23 cellular contexts compared by ENCODE assay signal in the genomic region with DNA sequence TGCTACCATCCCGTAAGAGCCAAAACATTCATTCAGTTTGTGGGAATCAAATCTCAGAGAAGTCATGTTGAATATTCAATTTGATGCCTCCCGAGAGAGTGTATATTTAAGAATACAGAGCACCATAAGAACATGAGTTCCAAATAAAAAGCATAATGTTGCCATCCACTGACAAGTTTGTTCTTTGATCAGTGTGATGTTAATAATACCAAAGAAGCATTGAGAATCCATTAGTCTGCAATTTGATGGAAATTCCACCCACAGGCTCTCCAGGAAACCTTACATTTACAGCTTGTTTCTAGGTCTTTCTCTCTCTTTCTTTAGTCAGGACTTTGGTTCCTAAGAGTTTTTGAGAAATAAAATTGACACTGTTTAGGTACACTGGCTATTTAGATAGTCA.
DNase-seq lines count a peak whose midpoint lies in the region; ATAC-seq and TF ChIP-seq lines count a peak whose summit lies in the region.
"Had no signal": no experiment of that assay in that cellular context is flagged by ENCODE, and none has a peak within 500 bp of the region (broad histone marks: within the 10 kb centered on the region; RNA-seq: fewer than 3 reads in every experiment).

No MANE protein-coding gene starts in this region.

- H3K27me3 Mint-ChIP-seq in neural progenitor cell (ENCODE audit: insufficient read depth, low read depth) (no peaks in the 10 kb centered on the region), mesothelial cell of epicardium (ENCODE audit: low read depth) (no peaks in the 10 kb centered on the region)
- peaks cover 9% of the 10 kb centered on the region for H3K27me3 Mint-ChIP-seq in activated CD8-positive, alpha-beta T cell treated with anti-CD3 and anti-CD28 coated beads, Interleukin-2, amount 10 ng/mL, durations not matched to agents 7 days and 5 days (ENCODE audit: low read depth)
- H3K27me3 Mint-ChIP-seq: B cell had no signal

- H3K36me3 Mint-ChIP-seq in neural progenitor cell (peaks cover 22% of the 10 kb centered on the region), mesothelial cell of epicardium (no peaks in the 10 kb centered on the region)
- no peaks in the 10 kb centered on the region for H3K36me3 Mint-ChIP-seq in activated CD8-positive, alpha-beta T cell treated with anti-CD3 and anti-CD28 coated beads, Interleukin-2, amount 10 ng/mL, durations not matched to agents 7 days and 5 days (ENCODE audit: low read depth)
- H3K36me3 Mint-ChIP-seq: CD8-positive, alpha-beta T cell had no signal

- CTCF ChIA-PET in activated CD8-positive, alpha-beta T cell treated with anti-CD3 and anti-CD28 coated beads, Interleukin-2, amount 10 ng/mL, durations not matched to agents 7 days and 5 days (lab: Charles Lee), result no interaction called here

- H3F3A ChIP-seq in neural cell (ENCODE audit: insufficient read depth, low read length, poor library complexity, severe bottlenecking), result no peaks in the 10 kb centered on the region
- no peaks in the 10 kb centered on the region for H3F3A ChIP-seq in neural progenitor cell (ENCODE audit: low read depth)

- intact Hi-C loops in sigmoid colon (cut with DNase I), result no loop called here

- 97 to 100% methylated on average over 2 of the region's 2 CpGs for WGBS in ectodermal cell, 2 experiments
- WGBS in sigmoid colon, 2 donors, result 83 to 95% methylated on average over 2 of the region's 2 CpGs

- H3K27ac ChIP-seq in ectodermal cell (ENCODE audit: insufficient read depth, low read depth, low read length, poor library complexity, severe bottlenecking), result peak overlapping the region; percentile 87
- peak overlapping the region; percentile 25 for H3K27ac ChIP-seq in neural cell (ENCODE audit: low read length)
- H3K27ac ChIP-seq in neural progenitor cell, result no peak overlapping the region
- H3K27ac ChIP-seq in sigmoid colon, result no peak overlapping the region
- H3K27ac ChIP-seq: BLaER1 treated with 17β-estradiol and CSF1 and Interleukin-3, amounts not matched to agents 10 nM and 100 nM; C4-2B had no signal

- H3K27me3 ChIP-seq in ectodermal cell (ENCODE audit: control insufficient read depth, insufficient read depth, low read length, poor library complexity, severe bottlenecking) (no peaks in the 10 kb centered on the region), neural cell (ENCODE audit: insufficient read depth, low read depth, low read length) (no peaks in the 10 kb centered on the region), neural progenitor cell (no peaks in the 10 kb centered on the region), sigmoid colon (no peaks in the 10 kb centered on the region)
- H3K27me3 ChIP-seq: BLaER1 treated with 17β-estradiol and CSF1 and Interleukin-3, amounts not matched to agents 10 nM and 100 nM had no signal

- H3K4me1 Mint-ChIP-seq in neural progenitor cell (peaks cover 39% of the 10 kb centered on the region), mesothelial cell of epicardium (no peaks in the 10 kb centered on the region)
- H3K4me1 Mint-ChIP-seq in activated CD8-positive, alpha-beta T cell treated with anti-CD3 and anti-CD28 coated beads, Interleukin-2, amount 10 ng/mL, durations not matched to agents 7 days and 5 days (ENCODE audit: low read depth), result no peaks in the 10 kb centered on the region
- H3K4me1 Mint-ChIP-seq: B cell had no signal

- H4K20me1 ChIP-seq in neural cell (ENCODE audit: insufficient read depth) (no peaks in the 10 kb centered on the region), neural progenitor cell (ENCODE audit: low read depth) (no peaks in the 10 kb centered on the region)
- H4K20me1 ChIP-seq: BLaER1 treated with 17β-estradiol and CSF1 and Interleukin-3, amounts not matched to agents 10 nM and 100 nM had no signal

- peak; percentile 70 for TF ChIP-seq EP300 in neural cell (conservative IDR thresholded peaks at IDR 0.05; ENCODE audit: poor library complexity, severe bottlenecking)
- no peak for TF ChIP-seq EP300 in sigmoid colon (IDR thresholded peaks at IDR 0.05)

- H3K4me3 ChIP-seq in ectodermal cell (ENCODE audit: insufficient read depth, low read depth, low read length) (no peak overlapping the region), neural cell (ENCODE audit: low read length) (no peak overlapping the region), neural progenitor cell (no peak overlapping the region), sigmoid colon (no peak overlapping the region)
- H3K4me3 ChIP-seq: BLaER1 treated with 17β-estradiol and CSF1 and Interleukin-3, amounts not matched to agents 10 nM and 100 nM; GM12878 had no signal

- POLR2A ChIA-PET in activated CD8-positive, alpha-beta T cell treated with anti-CD3 and anti-CD28 coated beads, Interleukin-2, amount 10 ng/mL, durations not matched to agents 7 days and 5 days (lab: Charles Lee), result no interaction called here

- ATAC-seq in activated CD8-positive, alpha-beta T cell treated with anti-CD3 and anti-CD28 coated beads, Interleukin-2, amount 10 ng/mL, durations not matched to agents 7 days and 5 days, result no peak
- ATAC-seq in GM21737 (IDR thresholded peaks at IDR 0.05; ENCODE audit: unreplicated experiment), result no peak
- ATAC-seq: CD8-positive, alpha-beta T cell; GM12878 had no signal

- H3K9me3 Mint-ChIP-seq in neural progenitor cell (peaks cover 37% of the 10 kb centered on the region), mesothelial cell of epicardium (peaks cover 18% of the 10 kb centered on the region)
- no peaks in the 10 kb centered on the region for H3K9me3 Mint-ChIP-seq in activated CD8-positive, alpha-beta T cell treated with anti-CD3 and anti-CD28 coated beads, Interleukin-2, amount 10 ng/mL, durations not matched to agents 7 days and 5 days (ENCODE audit: insufficient read depth)
- H3K9me3 Mint-ChIP-seq: CD4-positive, alpha-beta T cell; CD8-positive, alpha-beta T cell had no signal

- H3K4me1 ChIP-seq in ectodermal cell (ENCODE audit: control insufficient read depth, insufficient read depth, low read length), result no peaks in the 10 kb centered on the region
- H3K4me1 ChIP-seq in neural progenitor cell, result peaks cover 7% of the 10 kb centered on the region
- H3K4me1 ChIP-seq in sigmoid colon, result peaks cover 0 to 6% (median 0%) of the 10 kb centered on the region in 4 donors
- H3K4me1 ChIP-seq: BLaER1 treated with 17β-estradiol and CSF1 and Interleukin-3, amounts not matched to agents 10 nM and 100 nM had no signal

- H3K4me3 Mint-ChIP-seq in neural progenitor cell, result no peak overlapping the region
- H3K4me3 Mint-ChIP-seq in activated CD8-positive, alpha-beta T cell treated with anti-CD3 and anti-CD28 coated beads, Interleukin-2, amount 10 ng/mL, durations not matched to agents 7 days and 5 days, result no peak overlapping the region
- no peak overlapping the region for H3K4me3 Mint-ChIP-seq in mesothelial cell of epicardium
- H3K4me3 Mint-ChIP-seq: B cell; CD4-positive, alpha-beta T cell; CD8-positive, alpha-beta T cell had no signal

- DNase-seq in neural progenitor cell (ENCODE audit: low spot score) (no peak), sigmoid colon (no peak), mesothelial cell of epicardium (ENCODE audit: low spot score in 2 of 2, unreplicated experiment in 2 of 2) (no peak)
- DNase-seq in activated CD8-positive, alpha-beta T cell treated with anti-CD3 and anti-CD28 coated beads, Interleukin-2, amount 10 ng/mL, durations not matched to agents 7 days and 5 days, result no peak
- DNase-seq: 8988T; AML-193; CD4-positive, alpha-beta T cell; CD8-positive, alpha-beta T cell; COR-L47; DMS 273 treated with DMSO at 0.1 percent for 48 hours; DMS153; DMS53; DMS79; DND-41; EL; GDM1 had no signal

- H2AFZ ChIP-seq in neural cell (ENCODE audit: low read depth, low read length) (no peak overlapping the region), neural progenitor cell (replicated peaks) (no peak overlapping the region)

- no peaks in the 10 kb centered on the region for H3K9me2 ChIP-seq in neural cell (ENCODE audit: insufficient read depth, low read length)

- no peak for TF ChIP-seq RAD21 in neural cell (conservative IDR thresholded peaks at IDR 0.05)

- H3K36me3 ChIP-seq in ectodermal cell (ENCODE audit: control insufficient read depth, insufficient read depth, low read length) (no peaks in the 10 kb centered on the region), neural cell (ENCODE audit: insufficient read depth, low read length) (no peaks in the 10 kb centered on the region), neural progenitor cell (no peaks in the 10 kb centered on the region), sigmoid colon (no peaks in the 10 kb centered on the region)
- H3K36me3 ChIP-seq: BLaER1 treated with 17β-estradiol and CSF1 and Interleukin-3, amounts not matched to agents 10 nM and 100 nM had no signal

- TF ChIP-seq POLR2A in sigmoid colon (IDR thresholded peaks at IDR 0.05), result no peak

- no peak for TF ChIP-seq CTCF in neural cell (IDR thresholded peaks at IDR 0.05; ENCODE audit: poor library complexity, severe bottlenecking)
- no peak for TF ChIP-seq CTCF in neural progenitor cell (IDR thresholded peaks at IDR 0.05)
- TF ChIP-seq CTCF in sigmoid colon (IDR thresholded peaks at IDR 0.05), result no peak
- TF ChIP-seq CTCF in mesothelial cell of epicardium (IDR thresholded peaks at IDR 0.05; ENCODE audit: unreplicated experiment), result no peak

- H3K4me2 ChIP-seq in neural cell (ENCODE audit: low read length), result no peak overlapping the region
- no peak overlapping the region for H3K4me2 ChIP-seq in neural progenitor cell
- H3K4me2 ChIP-seq: BLaER1 treated with 17β-estradiol and CSF1 and Interleukin-3, amounts not matched to agents 10 nM and 100 nM had no signal

- H3K9me3 ChIP-seq in ectodermal cell (ENCODE audit: control insufficient read depth, low read length) (no peaks in the 10 kb centered on the region), neural cell (ENCODE audit: low read length) (no peaks in the 10 kb centered on the region), neural progenitor cell (ENCODE audit: low read depth) (no peaks in the 10 kb centered on the region), sigmoid colon (no peaks in the 10 kb centered on the region)

- H3K79me2 ChIP-seq in neural cell (replicated peaks; ENCODE audit: insufficient read depth, low read length) (no peaks in the 10 kb centered on the region), neural progenitor cell (ENCODE audit: low read depth) (no peaks in the 10 kb centered on the region)

- peak overlapping the region; percentile 98 for H3K27ac Mint-ChIP-seq in neural progenitor cell
- no peak overlapping the region for H3K27ac Mint-ChIP-seq in activated CD8-positive, alpha-beta T cell treated with anti-CD3 and anti-CD28 coated beads, Interleukin-2, amount 10 ng/mL, durations not matched to agents 7 days and 5 days
- H3K27ac Mint-ChIP-seq in mesothelial cell of epicardium, result no peak overlapping the region
- H3K27ac Mint-ChIP-seq: B cell; CD4-positive, alpha-beta T cell; CD8-positive, alpha-beta T cell had no signal

- H3K9ac ChIP-seq in neural cell (ENCODE audit: low read length), result no peak overlapping the region
- no peak overlapping the region for H3K9ac ChIP-seq in neural progenitor cell
- H3K9ac ChIP-seq: BLaER1 treated with 17β-estradiol and CSF1 and Interleukin-3, amounts not matched to agents 10 nM and 100 nM had no signal

TF ChIP-seq in neural cell, 6 proteins besides CTCF, POLR2A, EP300 and RAD21 (continues in another document):
- peak; percentile 68 for TF ChIP-seq POLR2AphosphoS5 (IDR thresholded peaks at IDR 0.05)

Comparison
In these comparisons a context has a peak if more than half of its experiments do, and no peak if none do; other contexts are left out.
1. H3K27ac ChIP-seq: peak in ectodermal cell (single experiment) and neural cell (single experiment); none in neural progenitor cell (single experiment) and sigmoid colon (0 of 4).